In genomic region chr16:8720080-8720966, GRCh38 we compare ENCODE assay signal across 1 cellular context.
TF ChIP-seq lines count a peak whose summit lies in the region.

No MANE protein-coding gene starts in this region.

TF ChIP-seq in neural cell, 6 proteins besides CTCF, POLR2A, EP300 and RAD21 (continued from another document):
- TF ChIP-seq REST (IDR thresholded peaks at IDR 0.05; ENCODE audit: borderline replicate concordance), result peak; percentile 82
